23 cellular contexts compared by ENCODE assay signal in the genomic region with DNA sequence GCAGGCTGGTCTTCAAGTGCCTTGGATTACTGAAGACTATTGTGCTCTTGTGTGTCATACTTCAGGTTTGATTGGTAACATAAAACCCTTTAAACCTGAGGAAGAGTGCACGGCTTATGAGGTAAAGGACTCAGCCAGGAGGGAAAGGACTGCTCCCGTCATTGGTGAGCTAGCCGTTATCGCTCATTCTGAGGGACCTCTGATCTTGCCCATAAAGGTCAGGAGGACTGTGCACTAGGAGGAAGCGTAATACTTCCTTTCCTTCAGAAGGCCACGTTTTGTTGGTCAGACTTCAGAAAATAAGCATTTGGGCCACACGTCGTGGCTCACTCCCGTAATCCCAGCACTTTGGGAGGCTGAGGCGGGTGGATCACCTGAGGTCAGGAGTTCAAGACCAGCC.
"Had no signal": no experiment of that assay in that cellular context is flagged by ENCODE, and none has a peak within 500 bp of the region (broad histone marks: within the 10 kb centered on the region; RNA-seq: fewer than 3 reads in every experiment).

No MANE protein-coding gene starts in this region.

- ATAC-seq: heart right ventricle; left ventricle myocardium superior; lower lobe of right lung; naive thymus-derived CD8-positive, alpha-beta T cell; right cardiac atrium; stimulated activated effector memory CD8-positive, alpha-beta T cell treated with anti-CD3 and anti-CD28 coated beads, Interleukin-12 subunit alpha, Interleukin-12 subunit beta, amount 100 ng/mL, for 72 hours; upper lobe of right lung had no signal

- H2AFZ ChIP-seq: hepatocyte had no signal

- FAIRE-seq: keratinocyte, small intestine, urothelium cell line had no signal

- H3K4me3 ChIP-seq: heart right ventricle, hepatocyte, lower lobe of right lung, ovary, sigmoid colon, spleen, suprapubic skin, thoracic aorta, tibial artery, upper lobe of right lung had no signal

- H3K36me3 ChIP-seq: ovary, thoracic aorta, upper lobe of right lung had no signal

- H3K27me3 ChIP-seq: heart right ventricle, hepatocyte, ovary, sigmoid colon, spleen, suprapubic skin, tibial artery, upper lobe of right lung had no signal

- H3K9me3 ChIP-seq: heart right ventricle, lower lobe of right lung, sigmoid colon, spleen, suprapubic skin, thoracic aorta, tibial artery, upper lobe of right lung had no signal

- H3K4me2 ChIP-seq: hepatocyte had no signal

- H3K4me1 ChIP-seq: heart right ventricle, lower lobe of right lung, sigmoid colon, tibial artery, upper lobe of right lung had no signal

- DNase-seq: heart right ventricle; left ventricle myocardium superior; lower lobe of right lung; mammary epithelial cell; mesenchymal stem cell; naive thymus-derived CD8-positive, alpha-beta T cell; ovary; retina; right cardiac atrium; sigmoid colon; small intestine; spleen; stimulated activated CD4-positive, alpha-beta T cell treated with anti-CD3 and anti-CD28 coated beads, Interleukin-4, amount 100 ng/mL, for 24 hours; stimulated activated naive CD4-positive, alpha-beta T cell; tibial artery; trophoblast cell; upper lobe of right lung had no signal

- H3K27ac ChIP-seq: heart right ventricle, hepatocyte, lower lobe of right lung, ovary, sigmoid colon, suprapubic skin, thoracic aorta, tibial artery, upper lobe of right lung had no signal
